Comparison of ENCODE assay signal across 1 cellular context in genomic region chr6:137218917-137219663, GRCh38.
TF ChIP-seq lines count a peak whose summit lies in the region.

TSS of gene IFNGR1 (minus strand) at chr6:137219385. CDS start at chr6:137219327, 58 bp downstream.

TF ChIP-seq in HepG2, 621 proteins besides CTCF, POLR2A, EP300 and RAD21 (continued from another document and continues in another):
- TF ChIP-seq NAIF1 (CRISPR knock-in tag; IDR thresholded peaks at IDR 0.05; ENCODE audit: borderline replicate concordance) (peak; percentile 87), ZBTB1 (CRISPR knock-in tag; IDR thresholded peaks at IDR 0.05; ENCODE audit: borderline replicate concordance) (peak; percentile 6; the same call in 1 of the 2 replicates), HNRNPLL (IDR thresholded peaks at IDR 0.05; ENCODE audit: low read depth, low read length, poor library complexity, severe bottlenecking) (peak; percentile 87), RBAK (CRISPR knock-in tag; IDR thresholded peaks at IDR 0.05) (0 out of 2 replicates have a peak, but pooled peaks have one; percentile 7), SRSF1 (optimal IDR thresholded peaks at IDR 0.05; ENCODE audit: low read depth, low read length) (peak; percentile 41), ZNF281 (CRISPR knock-in tag; IDR thresholded peaks at IDR 0.05; ENCODE audit: borderline replicate concordance) (no peak), ETV5 (CRISPR knock-in tag; IDR thresholded peaks at IDR 0.05; ENCODE audit: borderline replicate concordance) (peak; percentile 87), RNF219 (CRISPR knock-in tag; IDR thresholded peaks at IDR 0.05) (no peak; the same call in 1 of the 2 replicates), FOXO1 (CRISPR knock-in tag; IDR thresholded peaks at IDR 0.05) (peak; percentile 17; the same call in 1 of the 2 replicates), CREB3 (CRISPR knock-in tag; IDR thresholded peaks at IDR 0.05) (0 out of 2 replicates have a peak, but pooled peaks have one; percentile 79), REPIN1 (CRISPR knock-in tag; IDR thresholded peaks at IDR 0.05; ENCODE audit: borderline replicate concordance, low read depth) (peak; percentile 85; the same call in 1 of the 2 replicates), ATRX (CRISPR knock-in tag; IDR thresholded peaks at IDR 0.05; ENCODE audit: borderline replicate concordance) (no peak), MBNL3 (CRISPR knock-in tag; conservative IDR thresholded peaks at IDR 0.05) (no peak), TP53 (CRISPR knock-in tag; conservative IDR thresholded peaks at IDR 0.05) (peak; percentile 82; the same call in 1 of the 2 replicates), GABPA (IDR thresholded peaks at IDR 0.05; ENCODE audit: low read depth, low read length) (peak; percentile 86), GABPA (CRISPR knock-in tag; IDR thresholded peaks at IDR 0.05; ENCODE audit: low read depth) (peak; percentile 94), XRCC5 (optimal IDR thresholded peaks at IDR 0.05; ENCODE audit: low read length) (peak; percentile 93), ZNF12 (CRISPR knock-in tag; IDR thresholded peaks at IDR 0.05) (no peak), PHF5A (CRISPR knock-in tag; IDR thresholded peaks at IDR 0.05; ENCODE audit: low read depth, unreplicated experiment) (peak; percentile 77), PRDM4 (CRISPR knock-in tag; IDR thresholded peaks at IDR 0.05; ENCODE audit: borderline replicate concordance) (0 out of 2 replicates have a peak, but pooled peaks have one; percentile 30), GATAD2A (CRISPR knock-in tag; IDR thresholded peaks at IDR 0.05) (peak; percentile 86), ZBTB4 (CRISPR knock-in tag; IDR thresholded peaks at IDR 0.05; ENCODE audit: borderline replicate concordance) (peak; percentile 86; the same call in 1 of the 2 replicates), SP2 (CRISPR knock-in tag; IDR thresholded peaks at IDR 0.05) (peak; percentile 82), ZNF101 (CRISPR knock-in tag; IDR thresholded peaks at IDR 0.05; ENCODE audit: borderline replicate concordance, low read depth) (no peak), ZNF343 (CRISPR knock-in tag; IDR thresholded peaks at IDR 0.05) (peak; percentile 58; the same call in 1 of the 2 replicates), PCBP1 (IDR thresholded peaks at IDR 0.05; ENCODE audit: borderline replicate concordance, low read depth, low read length) (0 out of 2 replicates have a peak, but pooled peaks have one; percentile 55), ZNF441 (CRISPR knock-in tag; IDR thresholded peaks at IDR 0.05; ENCODE audit: borderline replicate concordance) (peak; percentile 78), TBL1XR1 (IDR thresholded peaks at IDR 0.05; ENCODE audit: borderline replicate concordance, low read length, partially characterized antibody) (peak; percentile 48), ZNF180 (CRISPR knock-in tag; IDR thresholded peaks at IDR 0.05; ENCODE audit: borderline replicate concordance, low read depth) (no peak), SOX6 (IDR thresholded peaks at IDR 0.05) (no peak), SOX6 (CRISPR knock-in tag; IDR thresholded peaks at IDR 0.05) (peak; percentile 87), AHR (CRISPR knock-in tag; IDR thresholded peaks at IDR 0.05) (peak; percentile 90; the same call in 1 of the 2 replicates), MAF1 (CRISPR knock-in tag; IDR thresholded peaks at IDR 0.05; ENCODE audit: borderline replicate concordance) (0 out of 2 replicates have a peak, but pooled peaks have one; percentile 71), ZNF788 (CRISPR knock-in tag; IDR thresholded peaks at IDR 0.05; ENCODE audit: borderline replicate concordance) (peak; percentile 81; the same call in 1 of the 2 replicates), SNAPC2 (CRISPR knock-in tag; IDR thresholded peaks at IDR 0.05) (no peak), ZNF691 (CRISPR knock-in tag; IDR thresholded peaks at IDR 0.05; ENCODE audit: borderline replicate concordance, low read depth) (peak; percentile 22; the same call in 1 of the 2 replicates), ZNF687 (CRISPR knock-in tag; IDR thresholded peaks at IDR 0.05) (peak; percentile 97), PRPF4 (IDR thresholded peaks at IDR 0.05; ENCODE audit: low read depth, low read length, poor library complexity, severe bottlenecking) (no peak), FIP1L1 (IDR thresholded peaks at IDR 0.05; ENCODE audit: borderline replicate concordance, insufficient read depth, low read depth, low read length) (no peak), MAFK (conservative IDR thresholded peaks at IDR 0.05 in 1 of 2, IDR thresholded peaks at IDR 0.05 in 1 of 2; ENCODE audit: low read length in 2 of 2) (no peak), ZNF251 (CRISPR knock-in tag; IDR thresholded peaks at IDR 0.05) (no peak), HOXA7 (CRISPR knock-in tag; IDR thresholded peaks at IDR 0.05) (no peak), ZNF30 (CRISPR knock-in tag; IDR thresholded peaks at IDR 0.05) (no peak), ZNF253 (CRISPR knock-in tag; IDR thresholded peaks at IDR 0.05; ENCODE audit: borderline replicate concordance) (0 out of 2 replicates have a peak, but pooled peaks have one; percentile 59), ZNF484 (CRISPR knock-in tag; IDR thresholded peaks at IDR 0.05; ENCODE audit: borderline replicate concordance, low read depth) (no peak), SCMH1 (CRISPR knock-in tag; IDR thresholded peaks at IDR 0.05; ENCODE audit: borderline replicate concordance) (no peak)
